In genomic region chr14:96038558-96038919, GRCh38 we compare ENCODE assay signal across 8 cellular contexts. TPM values are rescaled to one million over a fixed set of nuclear protein-coding genes. Genes with fewer than 3 reads are reported as not detected.
DNase-seq lines count a peak whose midpoint lies in the region; ATAC-seq and TF ChIP-seq lines count a peak whose summit lies in the region.

No MANE protein-coding gene starts in this region.

- H3K14ac ChIP-seq in H9 (ENCODE audit: insufficient read depth, low read length) = no peak overlapping the region

- no peak overlapping the region for H3K4ac ChIP-seq in H9 (ENCODE audit: low read depth, low read length)
- no peak overlapping the region for H3K4ac ChIP-seq in mesendoderm (ENCODE audit: low read depth, low read length)

- H4K5ac ChIP-seq in H9 (ENCODE audit: insufficient read length, low read depth, low read length) = no peak overlapping the region
- no peak overlapping the region for H4K5ac ChIP-seq in mesendoderm (ENCODE audit: low read length)

- no peak overlapping the region for H3K18ac ChIP-seq in H9 (ENCODE audit: insufficient read length, low read depth, low read length)
- H3K18ac ChIP-seq in mesendoderm (ENCODE audit: low read length) = no peak overlapping the region

- H2BK5ac ChIP-seq in H9 (ENCODE audit: insufficient read length, low read length) = no peak overlapping the region
- no peak overlapping the region for H2BK5ac ChIP-seq in mesendoderm (ENCODE audit: low read length)

- peaks cover 3% of the 10 kb centered on the region; the same call in 1 of the 2 replicates for H3K4me1 ChIP-seq in H9 (ENCODE audit: insufficient read depth, low read length)
- H3K4me1 ChIP-seq in mesendoderm (ENCODE audit: control insufficient read depth, low read depth, low read length) = no peaks in the 10 kb centered on the region

- H3K4me2 ChIP-seq in H9 (ENCODE audit: insufficient read depth, insufficient read length, low read length) = peak overlapping the region; percentile 70
- no peak overlapping the region for H3K4me2 ChIP-seq in mesendoderm (ENCODE audit: low read length)

- peaks cover 15 to 25% of the 10 kb centered on the region in 2 experiments for H3K4me1 Mint-ChIP-seq in H9
- H3K4me1 Mint-ChIP-seq in activated naive CD8-positive, alpha-beta T cell treated with anti-CD3 and anti-CD28 coated beads, Interleukin-2, amount 50 U/mL, for 24 hours = peaks cover 16% of the 10 kb centered on the region

- no peak overlapping the region for H4K91ac ChIP-seq in H9 (ENCODE audit: insufficient read length, low read depth, low read length)

- H3K36me3 Mint-ChIP-seq in H9 (ENCODE audit: insufficient read depth in 1 of 3, low read depth in 3 of 3) = no peaks in the 10 kb centered on the region; a peak in 3 of 7 replicates
- H3K36me3 Mint-ChIP-seq in activated naive CD8-positive, alpha-beta T cell treated with anti-CD3 and anti-CD28 coated beads, Interleukin-2, amount 50 U/mL, for 24 hours (ENCODE audit: low read depth) = no peaks in the 10 kb centered on the region

- peaks cover 79% of the 10 kb centered on the region for H3K27me3 Mint-ChIP-seq in H9 (ENCODE audit: low read depth)
- H3K27me3 Mint-ChIP-seq in activated naive CD8-positive, alpha-beta T cell treated with anti-CD3 and anti-CD28 coated beads, Interleukin-2, amount 50 U/mL, for 24 hours = peaks cover 55% of the 10 kb centered on the region

- H2BK15ac ChIP-seq in H9 (ENCODE audit: low read depth, low read length) = no peak overlapping the region
- no peak overlapping the region for H2BK15ac ChIP-seq in mesendoderm (replicated peaks; ENCODE audit: low read depth)

- no peak overlapping the region for H3K9ac ChIP-seq in H9 (ENCODE audit: extremely low read depth, insufficient read length, low read length)
- H3K9ac ChIP-seq in mesendoderm (ENCODE audit: low read length) = no peak overlapping the region

- H3K56ac ChIP-seq in H9 (ENCODE audit: insufficient read length, low read depth, low read length) (no peak overlapping the region), mesendoderm (ENCODE audit: low read length) (no peak overlapping the region)

- H2AK5ac ChIP-seq in H9 (ENCODE audit: insufficient read length, low read length) = no peak overlapping the region
- no peak overlapping the region for H2AK5ac ChIP-seq in mesendoderm (ENCODE audit: low read length)

- peaks cover 2% of the 10 kb centered on the region; the same call in 1 of the 2 replicates for H3K79me2 ChIP-seq in H9 (ENCODE audit: insufficient read depth, low read length)
- H3K79me2 ChIP-seq in mesendoderm (ENCODE audit: control insufficient read depth, insufficient read depth, low read length) = no peaks in the 10 kb centered on the region

- no peak overlapping the region for H2BK12ac ChIP-seq in H9 (ENCODE audit: insufficient read length, low read depth, low read length)

- no peak for TF ChIP-seq POLR2A in erythroblast (IDR thresholded peaks at IDR 0.05; ENCODE audit: low read length)

- CTCF ChIA-PET in AG04449 (lab: Yijun Ruan, JAX) = interaction anchor here (0.7 to 1.3 kb wide), 4 partner anchors 10 to 60 kb away, joined by 3 to 5 read pairs (median 5); no protein-coding TSS in a partner anchor

- H3K23ac ChIP-seq in H9 (ENCODE audit: insufficient read length, low read depth, low read length) = no peak overlapping the region
- H3K23ac ChIP-seq in mesendoderm (ENCODE audit: low read length) = no peak overlapping the region

- no peaks in the 10 kb centered on the region for H4K20me1 ChIP-seq in H9 (ENCODE audit: control insufficient read depth, insufficient read depth, insufficient read length)

- H3K4me3 ChIP-seq in AG04449 (ENCODE audit: low read depth, low read length) (peak overlapping the region; percentile 88), mesendoderm (ENCODE audit: low read length) (no peak overlapping the region)

- no peak overlapping the region for H3K27ac ChIP-seq in H9 (ENCODE audit: insufficient read length, low read depth, low read length)
- no peak overlapping the region for H3K27ac ChIP-seq in mesendoderm (ENCODE audit: low read depth, low read length)

- no peaks in the 10 kb centered on the region; a peak in 1 of 5 replicates for H3K9me3 Mint-ChIP-seq in H9
- H3K9me3 Mint-ChIP-seq in activated naive CD8-positive, alpha-beta T cell treated with anti-CD3 and anti-CD28 coated beads, Interleukin-2, amount 50 U/mL, for 24 hours = no peaks in the 10 kb centered on the region

- no peak overlapping the region for H3K27ac Mint-ChIP-seq in H9
- no peak overlapping the region for H3K27ac Mint-ChIP-seq in activated naive CD8-positive, alpha-beta T cell treated with anti-CD3 and anti-CD28 coated beads, Interleukin-2, amount 50 U/mL, for 24 hours

- peak overlapping the region; percentile 57 to 78 for H3K4me3 Mint-ChIP-seq in H9
- H3K4me3 Mint-ChIP-seq in activated naive CD8-positive, alpha-beta T cell treated with anti-CD3 and anti-CD28 coated beads, Interleukin-2, amount 50 U/mL, for 24 hours = peak overlapping the region; percentile 56

- H3K27me3 ChIP-seq in H9 (ENCODE audit: insufficient read depth, low read length) = peaks cover 13% of the 10 kb centered on the region
- no peaks in the 10 kb centered on the region for H3K27me3 ChIP-seq in mesendoderm (ENCODE audit: insufficient read depth, low read length, poor library complexity)

- H2AFZ ChIP-seq in H9 (ENCODE audit: low read length) = no peak overlapping the region

- DNase-seq in AG04449 (ENCODE audit: low read depth, low spot score) (no peak), H9 (no peak), mesendoderm (peak; percentile 23), erythroblast (lab: John Stamatoyannopoulos, UW) (no peak)
- DNase-seq in activated naive CD8-positive, alpha-beta T cell treated with anti-CD3 and anti-CD28 coated beads, Interleukin-2, amount 50 U/mL, for 24 hours = no peak

- H3K23me2 ChIP-seq in H9 (ENCODE audit: insufficient read length, low read depth, low read length, poor library complexity, severe bottlenecking) = peaks cover 9% of the 10 kb centered on the region

- POLR2A ChIA-PET in AG04449 (lab: Yijun Ruan, JAX) = no interaction called here

- no peak for ATAC-seq in activated naive CD8-positive, alpha-beta T cell treated with anti-CD3 and anti-CD28 coated beads, Interleukin-2, amount 50 U/mL, for 24 hours
- ATAC-seq in GM21529 (IDR thresholded peaks at IDR 0.05; ENCODE audit: unreplicated experiment) = no peak
- no peak for ATAC-seq in GM19035 (IDR thresholded peaks at IDR 0.05; ENCODE audit: unreplicated experiment)
- ATAC-seq in GM21423 (IDR thresholded peaks at IDR 0.05; ENCODE audit: unreplicated experiment) = no peak

- H4K8ac ChIP-seq in H9 (replicated peaks; ENCODE audit: insufficient read length, low read depth, low read length) (no peak overlapping the region), mesendoderm (ENCODE audit: low read depth, low read length) (no peak overlapping the region)

- H3K36me3 ChIP-seq in mesendoderm (ENCODE audit: control insufficient read depth, insufficient read depth, low read length) = no peaks in the 10 kb centered on the region

- H3K9me3 ChIP-seq in H9 (ENCODE audit: control insufficient read depth, low read depth, low read length) = no peaks in the 10 kb centered on the region

- no peaks in the 10 kb centered on the region for H3K79me1 ChIP-seq in H9 (ENCODE audit: insufficient read depth, low read depth, low read length, poor library complexity, severe bottlenecking)
- H3K79me1 ChIP-seq in mesendoderm (ENCODE audit: low read length) = peaks cover 10% of the 10 kb centered on the region

- TF ChIP-seq CTCF in AG04449 (IDR thresholded peaks at IDR 0.05; ENCODE audit: insufficient read depth, low read length, missing control alignments) (no peak), H9 (conservative IDR thresholded peaks at IDR 0.05) (no peak)

- no peak overlapping the region for H2BK120ac ChIP-seq in H9 (ENCODE audit: low read depth, low read length, poor library complexity, severe bottlenecking)
- no peak overlapping the region for H2BK120ac ChIP-seq in mesendoderm (ENCODE audit: low read depth, low read length)

- no CpG with 5 or more reads among the region's 10 CpGs for WGBS in H9 (ENCODE audit: extremely low coverage, insufficient read length, low lambda C conversion rate)
- WGBS in mesendoderm (ENCODE audit: extremely low coverage, insufficient coverage, low lambda C conversion rate) = no CpG with 5 or more reads among the region's 10 CpGs

- H3T11ph ChIP-seq in H9 (ENCODE audit: low read length) = no peak overlapping the region

- H2BK20ac ChIP-seq in H9 (ENCODE audit: low read depth, low read length, poor library complexity, severe bottlenecking) = no peak overlapping the region

RNA-seq across cellular contexts. Expression of gene C14orf132, which starts 0.6 kb away (rescaled TPM):
- 5.7 and 7.7 TPM in 2 replicates for total RNA-seq in H9 (2021)
- polyA plus RNA-seq in mesendoderm (2013, experiment 1 of 2) = 18.8 TPM
- 18.0 TPM for polyA plus RNA-seq in mesendoderm (2013, experiment 2 of 2)
